Comparison of ENCODE assay signal across 1 cellular context in the genomic region with DNA sequence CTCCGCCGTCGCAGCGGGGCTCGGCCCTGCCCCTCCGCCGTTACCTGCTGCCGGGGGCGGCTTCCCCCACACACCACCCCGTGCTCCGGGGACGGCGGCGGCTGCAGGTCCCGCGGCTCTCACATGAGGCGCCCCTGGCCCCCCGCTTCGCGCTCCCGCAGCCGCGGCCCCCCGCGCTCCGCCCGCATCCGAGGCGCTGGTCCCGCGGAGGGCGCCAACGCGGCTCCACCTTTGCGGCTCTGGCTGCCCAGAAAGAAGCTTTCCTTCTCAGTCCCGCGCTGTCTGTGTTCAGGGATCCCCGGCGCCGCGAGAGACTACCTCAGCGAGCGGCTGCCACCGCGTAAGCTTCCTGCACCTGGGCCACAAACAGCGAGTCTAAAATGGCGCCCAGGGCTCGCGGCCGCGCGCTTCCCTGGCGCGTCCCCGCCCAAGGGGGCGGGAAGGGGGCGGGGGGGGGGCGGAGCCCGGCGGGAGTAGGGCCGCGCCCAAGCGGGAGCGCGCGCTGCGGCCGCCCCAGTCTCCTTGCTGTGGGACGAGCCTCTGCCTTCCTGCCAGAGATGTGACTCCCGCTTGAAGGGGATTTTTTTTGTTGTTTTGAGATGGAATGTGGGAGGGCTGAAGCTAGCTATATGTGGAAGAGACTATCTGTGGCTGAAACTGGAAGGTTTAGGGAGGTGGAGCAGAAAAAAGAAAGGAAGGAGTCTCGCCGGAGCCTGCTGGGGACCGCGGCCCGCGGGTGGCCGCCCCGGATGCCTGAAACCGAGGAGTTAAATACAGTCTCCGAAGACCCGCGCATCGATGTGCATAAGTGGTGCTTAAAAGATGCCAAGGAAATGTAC.
TF ChIP-seq lines count a peak whose summit lies in the region.

A gene with protein sequence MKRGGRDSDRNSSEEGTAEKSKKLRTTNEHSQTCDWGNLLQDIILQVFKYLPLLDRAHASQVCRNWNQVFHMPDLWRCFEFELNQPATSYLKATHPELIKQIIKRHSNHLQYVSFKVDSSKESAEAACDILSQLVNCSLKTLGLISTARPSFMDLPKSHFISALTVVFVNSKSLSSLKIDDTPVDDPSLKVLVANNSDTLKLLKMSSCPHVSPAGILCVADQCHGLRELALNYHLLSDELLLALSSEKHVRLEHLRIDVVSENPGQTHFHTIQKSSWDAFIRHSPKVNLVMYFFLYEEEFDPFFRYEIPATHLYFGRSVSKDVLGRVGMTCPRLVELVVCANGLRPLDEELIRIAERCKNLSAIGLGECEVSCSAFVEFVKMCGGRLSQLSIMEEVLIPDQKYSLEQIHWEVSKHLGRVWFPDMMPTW (minus strand): TSS at position 377 of the 839 bp plus-strand sequence. CDS start 5,299 bp downstream, outside the sequence.

TF ChIP-seq in WTC11, 78 proteins besides CTCF, POLR2A, EP300 and RAD21 (continued from another document):
- TF ChIP-seq, protein P1, sequence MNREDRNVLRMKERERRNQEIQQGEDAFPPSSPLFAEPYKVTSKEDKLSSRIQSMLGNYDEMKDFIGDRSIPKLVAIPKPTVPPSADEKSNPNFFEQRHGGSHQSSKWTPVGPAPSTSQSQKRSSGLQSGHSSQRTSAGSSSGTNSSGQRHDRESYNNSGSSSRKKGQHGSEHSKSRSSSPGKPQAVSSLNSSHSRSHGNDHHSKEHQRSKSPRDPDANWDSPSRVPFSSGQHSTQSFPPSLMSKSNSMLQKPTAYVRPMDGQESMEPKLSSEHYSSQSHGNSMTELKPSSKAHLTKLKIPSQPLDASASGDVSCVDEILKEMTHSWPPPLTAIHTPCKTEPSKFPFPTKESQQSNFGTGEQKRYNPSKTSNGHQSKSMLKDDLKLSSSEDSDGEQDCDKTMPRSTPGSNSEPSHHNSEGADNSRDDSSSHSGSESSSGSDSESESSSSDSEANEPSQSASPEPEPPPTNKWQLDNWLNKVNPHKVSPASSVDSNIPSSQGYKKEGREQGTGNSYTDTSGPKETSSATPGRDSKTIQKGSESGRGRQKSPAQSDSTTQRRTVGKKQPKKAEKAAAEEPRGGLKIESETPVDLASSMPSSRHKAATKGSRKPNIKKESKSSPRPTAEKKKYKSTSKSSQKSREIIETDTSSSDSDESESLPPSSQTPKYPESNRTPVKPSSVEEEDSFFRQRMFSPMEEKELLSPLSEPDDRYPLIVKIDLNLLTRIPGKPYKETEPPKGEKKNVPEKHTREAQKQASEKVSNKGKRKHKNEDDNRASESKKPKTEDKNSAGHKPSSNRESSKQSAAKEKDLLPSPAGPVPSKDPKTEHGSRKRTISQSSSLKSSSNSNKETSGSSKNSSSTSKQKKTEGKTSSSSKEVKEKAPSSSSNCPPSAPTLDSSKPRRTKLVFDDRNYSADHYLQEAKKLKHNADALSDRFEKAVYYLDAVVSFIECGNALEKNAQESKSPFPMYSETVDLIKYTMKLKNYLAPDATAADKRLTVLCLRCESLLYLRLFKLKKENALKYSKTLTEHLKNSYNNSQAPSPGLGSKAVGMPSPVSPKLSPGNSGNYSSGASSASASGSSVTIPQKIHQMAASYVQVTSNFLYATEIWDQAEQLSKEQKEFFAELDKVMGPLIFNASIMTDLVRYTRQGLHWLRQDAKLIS (CRISPR knock-in tag; IDR thresholded peaks at IDR 0.05; ENCODE audit: borderline replicate concordance), result no peak
- TF ChIP-seq MYBL2 (CRISPR knock-in tag; IDR thresholded peaks at IDR 0.05), result peak; percentile 40; the same call in 1 of the 2 replicates
- TF ChIP-seq ATF1 (CRISPR knock-in tag; IDR thresholded peaks at IDR 0.05), result no peak
- TF ChIP-seq JAZF1 (CRISPR knock-in tag; IDR thresholded peaks at IDR 0.05), result no peak
- no peak for TF ChIP-seq TCF7 (CRISPR knock-in tag; IDR thresholded peaks at IDR 0.05; ENCODE audit: low read depth)
- no peak for TF ChIP-seq SOX15 (CRISPR knock-in tag; IDR thresholded peaks at IDR 0.05)
- TF ChIP-seq, protein P2, sequence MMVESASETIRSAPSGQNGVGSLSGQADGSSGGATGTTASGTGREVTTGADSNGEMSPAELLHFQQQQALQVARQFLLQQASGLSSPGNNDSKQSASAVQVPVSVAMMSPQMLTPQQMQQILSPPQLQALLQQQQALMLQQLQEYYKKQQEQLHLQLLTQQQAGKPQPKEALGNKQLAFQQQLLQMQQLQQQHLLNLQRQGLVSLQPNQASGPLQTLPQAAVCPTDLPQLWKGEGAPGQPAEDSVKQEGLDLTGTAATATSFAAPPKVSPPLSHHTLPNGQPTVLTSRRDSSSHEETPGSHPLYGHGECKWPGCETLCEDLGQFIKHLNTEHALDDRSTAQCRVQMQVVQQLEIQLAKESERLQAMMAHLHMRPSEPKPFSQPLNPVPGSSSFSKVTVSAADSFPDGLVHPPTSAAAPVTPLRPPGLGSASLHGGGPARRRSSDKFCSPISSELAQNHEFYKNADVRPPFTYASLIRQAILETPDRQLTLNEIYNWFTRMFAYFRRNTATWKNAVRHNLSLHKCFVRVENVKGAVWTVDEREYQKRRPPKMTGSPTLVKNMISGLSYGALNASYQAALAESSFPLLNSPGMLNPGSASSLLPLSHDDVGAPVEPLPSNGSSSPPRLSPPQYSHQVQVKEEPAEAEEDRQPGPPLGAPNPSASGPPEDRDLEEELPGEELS (CRISPR knock-in tag; IDR thresholded peaks at IDR 0.05), result 0 out of 2 replicates have a peak, but pooled peaks have one; percentile 20
- no peak for TF ChIP-seq ZNF138 (CRISPR knock-in tag; conservative IDR thresholded peaks at IDR 0.05)
- TF ChIP-seq, protein P3, sequence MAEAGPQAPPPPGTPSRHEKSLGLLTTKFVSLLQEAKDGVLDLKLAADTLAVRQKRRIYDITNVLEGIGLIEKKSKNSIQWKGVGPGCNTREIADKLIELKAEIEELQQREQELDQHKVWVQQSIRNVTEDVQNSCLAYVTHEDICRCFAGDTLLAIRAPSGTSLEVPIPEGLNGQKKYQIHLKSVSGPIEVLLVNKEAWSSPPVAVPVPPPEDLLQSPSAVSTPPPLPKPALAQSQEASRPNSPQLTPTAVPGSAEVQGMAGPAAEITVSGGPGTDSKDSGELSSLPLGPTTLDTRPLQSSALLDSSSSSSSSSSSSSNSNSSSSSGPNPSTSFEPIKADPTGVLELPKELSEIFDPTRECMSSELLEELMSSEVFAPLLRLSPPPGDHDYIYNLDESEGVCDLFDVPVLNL (CRISPR knock-in tag; IDR thresholded peaks at IDR 0.05; ENCODE audit: borderline replicate concordance, low read depth), result no peak
- peak; percentile 47; the same call in 1 of the 2 replicates for TF ChIP-seq TP53 (CRISPR knock-in tag; IDR thresholded peaks at IDR 0.05)
- TF ChIP-seq FOXK1 (CRISPR knock-in tag; IDR thresholded peaks at IDR 0.05), result peak; percentile 63; the same call in 1 of the 2 replicates
- peak; percentile 74; the same call in 1 of the 2 replicates for TF ChIP-seq ETV6 (CRISPR knock-in tag; IDR thresholded peaks at IDR 0.05)
- TF ChIP-seq, protein P4, sequence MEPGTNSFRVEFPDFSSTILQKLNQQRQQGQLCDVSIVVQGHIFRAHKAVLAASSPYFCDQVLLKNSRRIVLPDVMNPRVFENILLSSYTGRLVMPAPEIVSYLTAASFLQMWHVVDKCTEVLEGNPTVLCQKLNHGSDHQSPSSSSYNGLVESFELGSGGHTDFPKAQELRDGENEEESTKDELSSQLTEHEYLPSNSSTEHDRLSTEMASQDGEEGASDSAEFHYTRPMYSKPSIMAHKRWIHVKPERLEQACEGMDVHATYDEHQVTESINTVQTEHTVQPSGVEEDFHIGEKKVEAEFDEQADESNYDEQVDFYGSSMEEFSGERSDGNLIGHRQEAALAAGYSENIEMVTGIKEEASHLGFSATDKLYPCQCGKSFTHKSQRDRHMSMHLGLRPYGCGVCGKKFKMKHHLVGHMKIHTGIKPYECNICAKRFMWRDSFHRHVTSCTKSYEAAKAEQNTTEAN (CRISPR knock-in tag; IDR thresholded peaks at IDR 0.05), result 0 out of 2 replicates have a peak, but pooled peaks have one; percentile 52
- TF ChIP-seq, protein P5, sequence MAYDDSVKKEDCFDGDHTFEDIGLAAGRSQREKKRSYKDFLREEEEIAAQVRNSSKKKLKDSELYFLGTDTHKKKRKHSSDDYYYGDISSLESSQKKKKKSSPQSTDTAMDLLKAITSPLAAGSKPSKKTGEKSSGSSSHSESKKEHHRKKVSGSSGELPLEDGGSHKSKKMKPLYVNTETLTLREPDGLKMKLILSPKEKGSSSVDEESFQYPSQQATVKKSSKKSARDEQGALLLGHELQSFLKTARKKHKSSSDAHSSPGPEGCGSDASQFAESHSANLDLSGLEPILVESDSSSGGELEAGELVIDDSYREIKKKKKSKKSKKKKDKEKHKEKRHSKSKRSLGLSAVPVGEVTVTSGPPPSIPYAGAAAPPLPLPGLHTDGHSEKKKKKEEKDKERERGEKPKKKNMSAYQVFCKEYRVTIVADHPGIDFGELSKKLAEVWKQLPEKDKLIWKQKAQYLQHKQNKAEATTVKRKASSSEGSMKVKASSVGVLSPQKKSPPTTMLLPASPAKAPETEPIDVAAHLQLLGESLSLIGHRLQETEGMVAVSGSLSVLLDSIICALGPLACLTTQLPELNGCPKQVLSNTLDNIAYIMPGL (CRISPR knock-in tag; IDR thresholded peaks at IDR 0.05), result peak; percentile 62; the same call in 1 of the 2 replicates
- TF ChIP-seq, protein P6, sequence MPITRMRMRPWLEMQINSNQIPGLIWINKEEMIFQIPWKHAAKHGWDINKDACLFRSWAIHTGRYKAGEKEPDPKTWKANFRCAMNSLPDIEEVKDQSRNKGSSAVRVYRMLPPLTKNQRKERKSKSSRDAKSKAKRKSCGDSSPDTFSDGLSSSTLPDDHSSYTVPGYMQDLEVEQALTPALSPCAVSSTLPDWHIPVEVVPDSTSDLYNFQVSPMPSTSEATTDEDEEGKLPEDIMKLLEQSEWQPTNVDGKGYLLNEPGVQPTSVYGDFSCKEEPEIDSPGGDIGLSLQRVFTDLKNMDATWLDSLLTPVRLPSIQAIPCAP (CRISPR knock-in tag; IDR thresholded peaks at IDR 0.05), result peak; percentile 45; the same call in 1 of the 2 replicates
- TF ChIP-seq, protein P7, sequence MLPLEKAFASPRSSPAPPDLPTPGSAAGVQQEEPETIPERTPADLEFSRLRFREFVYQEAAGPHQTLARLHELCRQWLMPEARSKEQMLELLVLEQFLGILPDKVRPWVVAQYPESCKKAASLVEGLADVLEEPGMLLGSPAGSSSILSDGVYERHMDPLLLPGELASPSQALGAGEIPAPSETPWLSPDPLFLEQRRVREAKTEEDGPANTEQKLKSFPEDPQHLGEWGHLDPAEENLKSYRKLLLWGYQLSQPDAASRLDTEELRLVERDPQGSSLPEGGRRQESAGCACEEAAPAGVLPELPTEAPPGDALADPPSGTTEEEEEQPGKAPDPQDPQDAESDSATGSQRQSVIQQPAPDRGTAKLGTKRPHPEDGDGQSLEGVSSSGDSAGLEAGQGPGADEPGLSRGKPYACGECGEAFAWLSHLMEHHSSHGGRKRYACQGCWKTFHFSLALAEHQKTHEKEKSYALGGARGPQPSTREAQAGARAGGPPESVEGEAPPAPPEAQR (CRISPR knock-in tag; IDR thresholded peaks at IDR 0.05), result no peak
- TF ChIP-seq, protein P8, sequence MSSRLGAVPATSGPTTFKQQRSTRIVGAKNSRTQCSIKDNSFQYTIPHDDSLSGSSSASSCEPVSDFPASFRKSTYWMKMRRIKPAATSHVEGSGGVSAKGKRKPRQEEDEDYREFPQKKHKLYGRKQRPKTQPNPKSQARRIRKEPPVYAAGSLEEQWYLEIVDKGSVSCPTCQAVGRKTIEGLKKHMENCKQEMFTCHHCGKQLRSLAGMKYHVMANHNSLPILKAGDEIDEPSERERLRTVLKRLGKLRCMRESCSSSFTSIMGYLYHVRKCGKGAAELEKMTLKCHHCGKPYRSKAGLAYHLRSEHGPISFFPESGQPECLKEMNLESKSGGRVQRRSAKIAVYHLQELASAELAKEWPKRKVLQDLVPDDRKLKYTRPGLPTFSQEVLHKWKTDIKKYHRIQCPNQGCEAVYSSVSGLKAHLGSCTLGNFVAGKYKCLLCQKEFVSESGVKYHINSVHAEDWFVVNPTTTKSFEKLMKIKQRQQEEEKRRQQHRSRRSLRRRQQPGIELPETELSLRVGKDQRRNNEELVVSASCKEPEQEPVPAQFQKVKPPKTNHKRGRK (CRISPR knock-in tag; IDR thresholded peaks at IDR 0.05; ENCODE audit: borderline replicate concordance), result no peak
